Comparison of ENCODE assay signal across 7 cellular contexts in genomic region chr1:241639653-241640148, GRCh38. TPM values are rescaled to one million over a fixed set of nuclear protein-coding genes. Genes with fewer than 3 reads are reported as not detected.
DNase-seq lines count a peak whose midpoint lies in the region; FAIRE-seq and TF ChIP-seq lines count a peak whose summit lies in the region.

No MANE protein-coding gene starts in this region.

- H3K4me3 ChIP-seq in GM12865 (ENCODE audit: low read depth, low read length), result peak overlapping the region; percentile 91
- peak overlapping the region; percentile 84 for H3K4me3 ChIP-seq in GM23248
- H3K4me3 ChIP-seq in WI38 (ENCODE audit: low read depth, low read length), result peak overlapping the region; percentile 92
- H3K4me3 ChIP-seq in endothelial cell of umbilical vein (replicated peaks in 1 of 3; ENCODE audit: insufficient read depth in 1 of 3, low read depth in 1 of 3, low read length in 3 of 3), result peak overlapping the region; percentile 49 to 90 (median 57)
- peak overlapping the region; percentile 69 to 97 for H3K4me3 ChIP-seq in uterus

- dilution Hi-C loops in endothelial cell of umbilical vein (cut with MboI; ENCODE audit: extremely low pct_ligation_motif_present, low sequenced_read_pairs), result no loop called here

- H3K4me2 ChIP-seq in GM23248 (ENCODE audit: unreplicated experiment) (peak overlapping the region; percentile 93), endothelial cell of umbilical vein (ENCODE audit: insufficient read depth, low read length) (peak overlapping the region; percentile 77)

- H3K9ac ChIP-seq in GM23248 (peak overlapping the region; percentile 70), endothelial cell of umbilical vein (replicated peaks; ENCODE audit: extremely low read depth, insufficient read depth, low read length) (peak overlapping the region; percentile 62)

- WGBS in GM23248 (ENCODE audit: low coverage in 1 of 2, low lambda C conversion rate in 2 of 2, missing lambda C conversion rate in 2 of 2), 2 experiments, result 1 to 2% methylated on average over 31 to 33 of the region's 42 CpGs

- H4K20me1 ChIP-seq in GM23248 (ENCODE audit: insufficient read depth) (no peaks in the 10 kb centered on the region), endothelial cell of umbilical vein (replicated peaks; ENCODE audit: control insufficient read depth, extremely low read depth, insufficient read depth, low read length) (no peaks in the 10 kb centered on the region)

- in situ Hi-C loops in GM23248 (cut with MboI), result no loop called here
- in situ Hi-C loops in KBM-7 (cut with MboI; ENCODE audit: low pct_unique_long_range_greater_than_20kb, low sequenced_read_pairs), result no loop called here

- H3K79me2 ChIP-seq in GM23248 (ENCODE audit: insufficient read depth) (peaks cover 33% of the 10 kb centered on the region), endothelial cell of umbilical vein (ENCODE audit: control insufficient read depth, insufficient read depth, low read length) (peaks cover 45% of the 10 kb centered on the region)

- H3K9me3 ChIP-seq in GM23248 (ENCODE audit: low read depth) (no peaks in the 10 kb centered on the region), endothelial cell of umbilical vein (replicated peaks; ENCODE audit: control insufficient read depth, insufficient read depth, low read length) (no peaks in the 10 kb centered on the region), uterus (no peaks in the 10 kb centered on the region)

- no TSS peak for BruUV-seq in endothelial cell of umbilical vein (replicated peaks; lab: Mats Ljungman, UMichigan)

- intact Hi-C loops in endothelial cell of umbilical vein (cut with micrococcal nuclease) (loop anchor here (1.0 to 10.0 kb wide), 3 partner anchors 27 to 285 kb away; partner anchors contain the start of genes EXO1 and RGS7), uterus (cut with DNase I; ENCODE audit: low total_unique reads) (no loop called here)

- peaks cover 12% of the 10 kb centered on the region for H3F3A ChIP-seq in GM23248 (ENCODE audit: insufficient read depth)

- peak overlapping the region; percentile 86 for H3K4me3 Mint-ChIP-seq in nephron progenitor cell

- peaks cover 6% of the 10 kb centered on the region; the same call in 1 of the 2 replicates for H3K36me3 ChIP-seq in GM23248 (ENCODE audit: low read depth)
- peaks cover 0 to 2% of the 10 kb centered on the region in 2 experiments for H3K36me3 ChIP-seq in endothelial cell of umbilical vein (ENCODE audit: control insufficient read depth in 2 of 2, extremely low read depth in 1 of 2, insufficient read depth in 2 of 2, low read length in 2 of 2)
- no peaks in the 10 kb centered on the region for H3K36me3 ChIP-seq in uterus

- POLR2A ChIA-PET in endothelial cell of umbilical vein (lab: Charles Lee), result no interaction called here

- no peak overlapping the region for H3K27ac ChIP-seq in GM23248
- peak overlapping the region; percentile 32 for H3K27ac ChIP-seq in endothelial cell of umbilical vein (ENCODE audit: insufficient read depth, low read depth, low read length)
- H3K27ac ChIP-seq in uterus, result peak overlapping the region; percentile 78 to 80

- H3K4me1 ChIP-seq in GM23248 (ENCODE audit: insufficient read depth) (peaks cover 32% of the 10 kb centered on the region), endothelial cell of umbilical vein (ENCODE audit: control insufficient read depth, extremely low read depth, insufficient read depth, low read length) (peaks cover 33% of the 10 kb centered on the region), uterus (no peaks in the 10 kb centered on the region)

- H2AFZ ChIP-seq in GM23248, result peak overlapping the region; percentile 91
- peak overlapping the region; percentile 88 for H2AFZ ChIP-seq in endothelial cell of umbilical vein (ENCODE audit: low read depth, low read length)

- no peak for TF ChIP-seq CTCF in GM12865 (IDR thresholded peaks at IDR 0.05; ENCODE audit: insufficient read depth, low read depth, low read length, missing control alignments)
- no peak for TF ChIP-seq CTCF in WI38 (IDR thresholded peaks at IDR 0.05; ENCODE audit: low read depth, low read length)
- TF ChIP-seq CTCF in endothelial cell of umbilical vein (IDR thresholded peaks at IDR 0.05; ENCODE audit: extremely low read depth in 1 of 2, insufficient read depth in 1 of 2, low read depth in 1 of 2, low read length in 2 of 2), result peak in 1 of 2 donors; percentile 19
- no peak for TF ChIP-seq CTCF in nephron progenitor cell (IDR thresholded peaks at IDR 0.05)
- TF ChIP-seq CTCF in uterus (IDR thresholded peaks at IDR 0.05), result no peak

- H3K9me2 ChIP-seq in GM23248 (ENCODE audit: insufficient read depth), result no peaks in the 10 kb centered on the region

- no peaks in the 10 kb centered on the region for H3K9me1 ChIP-seq in endothelial cell of umbilical vein (replicated peaks; ENCODE audit: control insufficient read depth, extremely low read depth, insufficient read depth, low read length)

- peak; percentile 68 for DNase-seq in GM12865 (ENCODE audit: low read depth)
- DNase-seq in GM23248, result peak; percentile 68
- DNase-seq in KBM-7, result peak; percentile 63
- DNase-seq in endothelial cell of umbilical vein (ENCODE audit: low read depth, low spot score), result peak; percentile 58
- peak; percentile 61 for DNase-seq in nephron progenitor cell
- DNase-seq in uterus, result peak in 1 of 2 donors; percentile 26

- TF ChIP-seq POLR2A in endothelial cell of umbilical vein (IDR thresholded peaks at IDR 0.05; ENCODE audit: low read depth, low read length), result no peak
- TF ChIP-seq POLR2A in uterus (IDR thresholded peaks at IDR 0.05), result no peak

- no peak for FAIRE-seq in endothelial cell of umbilical vein (lab: Jason Lieb, UNC)

- no peak overlapping the region for H3K27ac Mint-ChIP-seq in nephron progenitor cell

- H3K27me3 ChIP-seq in GM23248 (replicated peaks; ENCODE audit: insufficient read depth) (no peaks in the 10 kb centered on the region), endothelial cell of umbilical vein (ENCODE audit: control insufficient read depth in 2 of 2, insufficient read depth in 2 of 2, low read length in 2 of 2) (no peaks in the 10 kb centered on the region), uterus (no peaks in the 10 kb centered on the region)

- peaks cover 44% of the 10 kb centered on the region for H3K9me3 Mint-ChIP-seq in nephron progenitor cell

- peaks cover 42% of the 10 kb centered on the region for H3K36me3 Mint-ChIP-seq in nephron progenitor cell (ENCODE audit: low read depth)

- CTCF ChIA-PET in endothelial cell of umbilical vein (lab: Charles Lee), result interaction anchor here (0.8 to 3.0 kb wide), 4 partner anchors 13 to 33 kb away, joined by 3 to 20 read pairs (median 12); no protein-coding TSS in a partner anchor

- H3K27me3 Mint-ChIP-seq in nephron progenitor cell (ENCODE audit: low read depth, poor library complexity), result no peaks in the 10 kb centered on the region

- H3K4me1 Mint-ChIP-seq in nephron progenitor cell, result peaks cover 29% of the 10 kb centered on the region

TF ChIP-seq in endothelial cell of umbilical vein, 7 proteins besides CTCF, POLR2A, EP300 and RAD21 (continues in another document):
- no peak for TF ChIP-seq GATA2 (IDR thresholded peaks at IDR 0.05; ENCODE audit: insufficient read depth, insufficient read length, low read depth, low read length)
- TF ChIP-seq MAX (IDR thresholded peaks at IDR 0.05; ENCODE audit: insufficient read depth, insufficient read length), result no peak
- no peak for TF ChIP-seq FOS (IDR thresholded peaks at IDR 0.05; ENCODE audit: borderline replicate concordance, insufficient read depth, low read length)
- TF ChIP-seq EZH2 (IDR thresholded peaks at IDR 0.05; ENCODE audit: borderline replicate concordance, low read depth, low read length, severe bottlenecking), result no peak

RNA-seq across cellular contexts. Expression of gene CHML, which starts 0.5 kb away (rescaled TPM):
- 7.2 and 8.9 TPM in 2 replicates for total RNA-seq in GM23248 (2014; rRNA removed; shearing (Covaris generic))
- 3.2 and 3.4 TPM in 2 replicates for polyA plus RNA-seq in GM23248 (2016; fragmentation: Nextera tagmentation; extraction: Ambion mirVana)
- total RNA-seq in endothelial cell of umbilical vein, result 22.3 and 23.6 TPM in 2 replicates
- polyA plus RNA-seq in endothelial cell of umbilical vein, result 3.3 and 4.1 TPM in 2 replicates
- polyA plus RNA-seq in endothelial cell of umbilical vein (2011; cell fraction: cytosol; rRNA removed), result 3.9 and 4.0 TPM in 2 replicates
- 6.9 and 7.6 TPM in 2 replicates for polyA plus RNA-seq in endothelial cell of umbilical vein (2011; cell fraction: nucleus; rRNA removed)
- 6.9 and 9.7 TPM in 2 replicates for polyA plus RNA-seq in endothelial cell of umbilical vein (2012)
- 28.1 and 31.5 TPM in 2 replicates for polyA minus RNA-seq in endothelial cell of umbilical vein
- polyA minus RNA-seq in endothelial cell of umbilical vein (2011; cell fraction: cytosol; rRNA and poly(A)+ RNA removed), result 76.2 TPM
- polyA minus RNA-seq in endothelial cell of umbilical vein (2011; cell fraction: nucleus; rRNA and poly(A)+ RNA removed), result 12.9 and 17.0 TPM in 2 replicates
- 10 to 100 TPM in 2 of 4 donors, 1 to 10 TPM in 2; 4.9 to 34.6 (median 9.1) TPM for total RNA-seq in uterus

RNA-seq across cellular contexts. Expression of gene OPN3, which starts 0.5 kb away (rescaled TPM):
- total RNA-seq in GM23248 (2014; rRNA removed; shearing (Covaris generic)), result 10.2 and 15.2 TPM in 2 replicates
- polyA plus RNA-seq in GM23248 (2016; fragmentation: Nextera tagmentation; extraction: Ambion mirVana) (12.3 and 14.0 TPM in 2 replicates), endothelial cell of umbilical vein (16.1 and 17.0 TPM in 2 replicates)
- total RNA-seq in endothelial cell of umbilical vein (22.0 and 23.9 TPM in 2 replicates), uterus (10 to 100 TPM in 1 of 4 donors, 1 to 10 TPM in 2, under 1 TPM in 1; 0.26 to 34.9 (median 4.8) TPM)
- polyA plus RNA-seq in endothelial cell of umbilical vein (2011; cell fraction: cytosol; rRNA removed), result 20.6 and 24.0 TPM in 2 replicates
- 9.6 and 12.0 TPM in 2 replicates for polyA plus RNA-seq in endothelial cell of umbilical vein (2011; cell fraction: nucleus; rRNA removed)
- 23.6 and 26.2 TPM in 2 replicates for polyA plus RNA-seq in endothelial cell of umbilical vein (2012)
- 17.4 and 23.5 TPM in 2 replicates for polyA minus RNA-seq in endothelial cell of umbilical vein
- 29.1 TPM for polyA minus RNA-seq in endothelial cell of umbilical vein (2011; cell fraction: cytosol; rRNA and poly(A)+ RNA removed)
- 4.3 and 8.3 TPM in 2 replicates for polyA minus RNA-seq in endothelial cell of umbilical vein (2011; cell fraction: nucleus; rRNA and poly(A)+ RNA removed)

RNA-seq across cellular contexts. Expression of gene WDR64, which starts 12.4 kb away (rescaled TPM):
- total RNA-seq in GM23248 (2014; rRNA removed; shearing (Covaris generic)), result not detected in 2 replicates
- polyA plus RNA-seq in GM23248 (2016; fragmentation: Nextera tagmentation; extraction: Ambion mirVana) (not detected in 2 replicates), endothelial cell of umbilical vein (not detected in 2 replicates)
- total RNA-seq in endothelial cell of umbilical vein (not detected in 2 replicates), uterus (under 1 TPM in 1 of 4 donors, not detected in 3; 0.21 TPM)
- not detected in 2 replicates for polyA plus RNA-seq in endothelial cell of umbilical vein (2011; cell fraction: cytosol; rRNA removed)
- not detected in 2 replicates for polyA plus RNA-seq in endothelial cell of umbilical vein (2011; cell fraction: nucleus; rRNA removed)
- not detected in 2 replicates for polyA plus RNA-seq in endothelial cell of umbilical vein (2012)
- polyA minus RNA-seq in endothelial cell of umbilical vein, result not detected in 2 replicates
- polyA minus RNA-seq in endothelial cell of umbilical vein (2011; cell fraction: cytosol; rRNA and poly(A)+ RNA removed), result not detected
- polyA minus RNA-seq in endothelial cell of umbilical vein (2011; cell fraction: nucleus; rRNA and poly(A)+ RNA removed), result not detected in 2 replicates
